ENCODE assay signal across 18 cellular contexts in the genomic region with DNA sequence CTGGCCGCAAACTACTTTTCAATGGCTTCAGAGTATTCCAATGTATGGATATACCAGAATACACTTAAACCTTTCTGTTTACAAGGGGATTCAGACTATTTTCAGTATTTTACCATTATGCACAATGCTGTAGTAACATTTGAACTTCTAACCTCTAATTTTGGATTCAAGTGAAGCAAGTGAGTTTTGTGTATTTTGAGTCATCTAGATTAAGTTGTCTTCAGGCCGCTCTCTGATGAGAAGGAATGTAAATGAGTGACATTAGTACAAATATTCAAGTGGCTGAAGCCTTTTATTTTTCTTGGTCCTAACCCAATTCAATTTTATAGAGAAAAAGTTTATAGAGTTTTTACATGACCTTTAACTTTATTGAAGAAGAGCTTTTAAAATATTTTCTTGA.
DNase-seq lines count a peak whose midpoint lies in the region; ATAC-seq and TF ChIP-seq lines count a peak whose summit lies in the region.
"Had no signal": no experiment of that assay in that cellular context is flagged by ENCODE, and none has a peak within 500 bp of the region (broad histone marks: within the 10 kb centered on the region; RNA-seq: fewer than 3 reads in every experiment).

No MANE protein-coding gene starts in this region.

- H3K27me3 ChIP-seq in adipocyte (replicated peaks; ENCODE audit: control insufficient read depth, insufficient read depth, low read length), result no peaks in the 10 kb centered on the region
- no peaks in the 10 kb centered on the region for H3K27me3 ChIP-seq in skeletal muscle satellite cell (ENCODE audit: control insufficient read depth, insufficient read depth, low read length)
- H3K27me3 ChIP-seq in hepatocyte, result no peaks in the 10 kb centered on the region
- H3K27me3 ChIP-seq: SJCRH30 had no signal

- H3K27ac ChIP-seq in hepatocyte, result no peak overlapping the region
- H3K27ac ChIP-seq: PC-9, SJCRH30 had no signal

- H3K9ac ChIP-seq in adipocyte (ENCODE audit: low read length) (no peak overlapping the region), skeletal muscle satellite cell (ENCODE audit: low read depth, low read length) (no peak overlapping the region)

- H3K9me3 ChIP-seq in adipocyte (ENCODE audit: control insufficient read depth, low read length) (no peaks in the 10 kb centered on the region), skeletal muscle satellite cell (replicated peaks; ENCODE audit: low read length) (no peaks in the 10 kb centered on the region), hepatocyte (ENCODE audit: low read depth) (no peaks in the 10 kb centered on the region)
- H3K9me3 ChIP-seq: SJCRH30 had no signal

- H3K9me2 ChIP-seq in hepatocyte (replicated peaks; ENCODE audit: insufficient read depth), result no peaks in the 10 kb centered on the region

- H3K4me1 ChIP-seq in adipocyte (ENCODE audit: control insufficient read depth, insufficient read depth, low read length) (peaks cover 32% of the 10 kb centered on the region), skeletal muscle satellite cell (ENCODE audit: control insufficient read depth, insufficient read depth, low read length) (peaks cover 43% of the 10 kb centered on the region), hepatocyte (ENCODE audit: insufficient read depth) (no peaks in the 10 kb centered on the region)
- H3K4me1 ChIP-seq: SJCRH30 had no signal

- no peaks in the 10 kb centered on the region for H3K36me3 Mint-ChIP-seq in activated naive CD8-positive, alpha-beta T cell treated with anti-CD3 and anti-CD28 coated beads for 36 hours
- H3K36me3 Mint-ChIP-seq: CD4-positive, alpha-beta memory T cell; IgD-negative memory B cell had no signal

- H3K27me3 Mint-ChIP-seq in activated naive CD8-positive, alpha-beta T cell treated with anti-CD3 and anti-CD28 coated beads for 36 hours, result peaks cover 5% of the 10 kb centered on the region
- H3K27me3 Mint-ChIP-seq: CD4-positive, alpha-beta memory T cell; IgD-negative memory B cell had no signal

- H3K4me3 Mint-ChIP-seq in activated naive CD8-positive, alpha-beta T cell treated with anti-CD3 and anti-CD28 coated beads for 36 hours, result no peak overlapping the region
- H3K4me3 Mint-ChIP-seq: CD4-positive, alpha-beta memory T cell; IgD-negative memory B cell had no signal

- H3K4me2 ChIP-seq in skeletal muscle satellite cell (ENCODE audit: low read length), result peak overlapping the region; percentile 20
- H3K4me2 ChIP-seq in hepatocyte, result no peak overlapping the region
- H3K4me2 ChIP-seq: PC-9 had no signal

- H3K36me3 ChIP-seq in adipocyte (ENCODE audit: control insufficient read depth, insufficient read depth, low read length, severe bottlenecking) (no peaks in the 10 kb centered on the region), skeletal muscle satellite cell (ENCODE audit: insufficient read depth, low read length) (no peaks in the 10 kb centered on the region), hepatocyte (replicated peaks; ENCODE audit: insufficient read depth, low read depth) (no peaks in the 10 kb centered on the region)
- H3K36me3 ChIP-seq: SJCRH30 had no signal

- peaks cover 30% of the 10 kb centered on the region for H3K79me2 ChIP-seq in hepatocyte

- 81% methylated on average over 2 of the region's 2 CpGs for WGBS in hepatocyte (ENCODE audit: low lambda C conversion rate, missing lambda C conversion rate)

- no peak overlapping the region for H2AFZ ChIP-seq in hepatocyte

- H3K4me3 ChIP-seq in adipocyte (ENCODE audit: low read length) (no peak overlapping the region), skeletal muscle satellite cell (ENCODE audit: low read length) (no peak overlapping the region), hepatocyte (no peak overlapping the region)
- H3K4me3 ChIP-seq: GM12878, PC-9, SJCRH30 had no signal

- H4K20me1 ChIP-seq in hepatocyte (ENCODE audit: insufficient read depth, poor library complexity, severe bottlenecking), result no peaks in the 10 kb centered on the region

- peaks cover 3% of the 10 kb centered on the region for H3K4me1 Mint-ChIP-seq in activated naive CD8-positive, alpha-beta T cell treated with anti-CD3 and anti-CD28 coated beads for 36 hours

- no peaks in the 10 kb centered on the region for H3K9me3 Mint-ChIP-seq in activated naive CD8-positive, alpha-beta T cell treated with anti-CD3 and anti-CD28 coated beads for 36 hours

- H3K27ac Mint-ChIP-seq in activated naive CD8-positive, alpha-beta T cell treated with anti-CD3 and anti-CD28 coated beads for 36 hours, result no peak overlapping the region
- H3K27ac Mint-ChIP-seq: CD4-positive, alpha-beta memory T cell; IgD-negative memory B cell had no signal

- ATAC-seq in GM18520 (IDR thresholded peaks at IDR 0.05; ENCODE audit: unreplicated experiment), result no peak
- ATAC-seq: GM12878 had no signal

- DNase-seq in HCEC 1CT (peak; percentile 37), adipocyte (ENCODE audit: low read depth) (peak; percentile 60), fibroblast of peridontal ligament (ENCODE audit: extremely low read depth) (peak; percentile 46), NOMO-1 (lab: John Stamatoyannopoulos, UW; ENCODE audit: unreplicated experiment in 2 of 2) (no peak), hepatocyte (ENCODE audit: low spot score) (no peak)
- no peak for DNase-seq in activated naive CD8-positive, alpha-beta T cell treated with anti-CD3 and anti-CD28 coated beads for 36 hours
- DNase-seq: CD4-positive, alpha-beta memory T cell; DMS79 treated with DMSO at 0.1 percent for 48 hours; GDM1; H7; NCI-H187 treated with DMSO at 0.1 percent for 48 hours; PC-9; SJCRH30; SW 1271 had no signal

- TF ChIP-seq CTCF in hepatocyte (IDR thresholded peaks at IDR 0.05; ENCODE audit: poor library complexity), result no peak

Comparison
In these comparisons a context has a peak if more than half of its experiments do, and no peak if none do; other contexts are left out.
1. DNase-seq: peak in HCEC 1CT (single experiment), adipocyte (single experiment) and fibroblast of peridontal ligament (single experiment); none in NOMO-1 (0 of 2), hepatocyte (single experiment) and activated naive CD8-positive, alpha-beta T cell treated with anti-CD3 and anti-CD28 coated beads for 36 hours (single experiment).